In genomic region chr12:96212456-96213375, GRCh38 we compare ENCODE assay signal across 1 cellular context.
TF ChIP-seq lines count a peak whose summit lies in the region.

No MANE protein-coding gene starts in this region.

TF ChIP-seq in HEK293, 187 proteins besides CTCF, POLR2A, EP300 and RAD21 (continued from another document):
- TF ChIP-seq ZNF280D (tag by site-specific recombination; IDR thresholded peaks at IDR 0.05) (no peak), ZNF664 (tag by site-specific recombination; IDR thresholded peaks at IDR 0.05) (peak; percentile 89), ZSCAN18 (tag by site-specific recombination; IDR thresholded peaks at IDR 0.05) (no peak), ZNF544 (tag by site-specific recombination; IDR thresholded peaks at IDR 0.05) (no peak), ZNF585B (tag by site-specific recombination; IDR thresholded peaks at IDR 0.05) (no peak)
